In genomic region chr4:94562285-94562684, GRCh38 we compare ENCODE assay signal across 1 cellular context.
TF ChIP-seq lines count a peak whose summit lies in the region.

No MANE protein-coding gene starts in this region.

TF ChIP-seq in HepG2, 621 proteins besides CTCF, POLR2A, EP300 and RAD21 (continued from another document):
- no peak for TF ChIP-seq CEBPZ (IDR thresholded peaks at IDR 0.05; ENCODE audit: low read length)
- TF ChIP-seq ZNF770 (CRISPR knock-in tag; IDR thresholded peaks at IDR 0.05): no peak
